In genomic region chr1:192998536-192998935, GRCh38 we compare ENCODE assay signal across 12 cellular contexts.
DNase-seq lines count a peak whose midpoint lies in the region; ATAC-seq, FAIRE-seq and TF ChIP-seq lines count a peak whose summit lies in the region.
"Had no signal": no experiment of that assay in that cellular context is flagged by ENCODE, and none has a peak within 500 bp of the region (broad histone marks: within the 10 kb centered on the region; RNA-seq: fewer than 3 reads in every experiment).

No MANE protein-coding gene starts in this region.

- H3K4me3 ChIP-seq in SK-N-SH (ENCODE audit: low read depth in 2 of 2, low read length in 1 of 2), result no peak overlapping the region
- no peak overlapping the region for H3K4me3 ChIP-seq in NB4 (ENCODE audit: low read depth, low read length)
- no peak overlapping the region for H3K4me3 ChIP-seq in endothelial cell of umbilical vein (replicated peaks in 1 of 3; ENCODE audit: insufficient read depth in 1 of 3, low read depth in 1 of 3, low read length in 3 of 3)
- no peak overlapping the region for H3K4me3 ChIP-seq in spleen

- no peak for TF ChIP-seq RAD21 in SK-N-SH (IDR thresholded peaks at IDR 0.05; ENCODE audit: low read length)

- no peak for TF ChIP-seq EP300 in SK-N-SH (IDR thresholded peaks at IDR 0.05; ENCODE audit: borderline replicate concordance in 1 of 2, low read depth in 1 of 2, low read length in 1 of 2)

- H3K9ac ChIP-seq in SK-N-SH (no peak overlapping the region), endothelial cell of umbilical vein (replicated peaks; ENCODE audit: extremely low read depth, insufficient read depth, low read length) (no peak overlapping the region)

- TF ChIP-seq POLR2A in NB4 (IDR thresholded peaks at IDR 0.05; ENCODE audit: extremely low read depth, insufficient read length), result no peak
- TF ChIP-seq POLR2A in endothelial cell of umbilical vein (IDR thresholded peaks at IDR 0.05; ENCODE audit: low read depth, low read length), result no peak
- no peak for TF ChIP-seq POLR2A in spleen (IDR thresholded peaks at IDR 0.05)

- intact Hi-C loops in endothelial cell of umbilical vein (cut with micrococcal nuclease), result no loop called here
- intact Hi-C loops in spleen (cut with DNase I; ENCODE audit: low total_unique reads), result no loop called here

- H3K9me1 ChIP-seq in endothelial cell of umbilical vein (replicated peaks; ENCODE audit: control insufficient read depth, extremely low read depth, insufficient read depth, low read length), result no peaks in the 10 kb centered on the region

- H2AFZ ChIP-seq in SK-N-SH (ENCODE audit: low read depth) (no peak overlapping the region), endothelial cell of umbilical vein (ENCODE audit: low read depth, low read length) (no peak overlapping the region)

- CTCF ChIA-PET in SK-N-SH (lab: Yijun Ruan, JAX), result interaction anchor here (0.7 to 1.3 kb wide), 3 partner anchors 9 to 192 kb away, joined by 3 to 4 read pairs (median 3); no protein-coding TSS in a partner anchor
- CTCF ChIA-PET in endothelial cell of umbilical vein (lab: Charles Lee), result no interaction called here

- ATAC-seq in SK-N-SH treated with all-trans-retinoic acid at 6 μM for 48 hours, result no peak
- ATAC-seq in GM19452 (IDR thresholded peaks at IDR 0.05; ENCODE audit: unreplicated experiment), result no peak
- ATAC-seq in HG03108 (IDR thresholded peaks at IDR 0.05; ENCODE audit: unreplicated experiment), result no peak
- ATAC-seq: activated CD8-positive, alpha-beta memory T cell treated with anti-CD3 and anti-CD28 coated beads, Interleukin-2, amount 10 ng/mL, durations not matched to agents 7 days and 5 days had no signal

- H3K4me1 ChIP-seq in SK-N-SH (ENCODE audit: control insufficient read depth in 1 of 2, insufficient read depth in 2 of 2, low read depth in 1 of 2, low read length in 1 of 2) (no peaks in the 10 kb centered on the region), endothelial cell of umbilical vein (ENCODE audit: control insufficient read depth, extremely low read depth, insufficient read depth, low read length) (no peaks in the 10 kb centered on the region), spleen (no peaks in the 10 kb centered on the region)

- no peaks in the 10 kb centered on the region for H3F3A ChIP-seq in SK-N-SH (replicated peaks; ENCODE audit: insufficient read depth)

- H3K4me2 ChIP-seq in SK-N-SH, result no peak overlapping the region
- no peak overlapping the region for H3K4me2 ChIP-seq in endothelial cell of umbilical vein (ENCODE audit: insufficient read depth, low read length)

- DNase-seq in SK-N-SH, result no peak
- no peak for DNase-seq in NB4 (ENCODE audit: low read depth)
- DNase-seq in endothelial cell of umbilical vein (ENCODE audit: low read depth, low spot score), result no peak
- no peak for DNase-seq in spleen
- DNase-seq in DMS153 treated with DMSO at 0.1 percent for 48 hours (lab: John Stamatoyannopoulos, UW; ENCODE audit: unreplicated experiment), result no peak
- DNase-seq: activated CD8-positive, alpha-beta memory T cell treated with anti-CD3 and anti-CD28 coated beads, Interleukin-2, amount 10 ng/mL, durations not matched to agents 7 days and 5 days; NCI-H446; posterior cingulate gyrus; substantia nigra had no signal

- no peaks in the 10 kb centered on the region for H3K27me3 ChIP-seq in SK-N-SH (ENCODE audit: insufficient read depth)
- no peaks in the 10 kb centered on the region for H3K27me3 ChIP-seq in endothelial cell of umbilical vein (ENCODE audit: control insufficient read depth in 2 of 2, insufficient read depth in 2 of 2, low read length in 2 of 2)
- H3K27me3 ChIP-seq in spleen (replicated peaks in 1 of 7), result no peaks in the 10 kb centered on the region

- TF ChIP-seq CTCF in SK-N-SH (IDR thresholded peaks at IDR 0.05), result peak; percentile 42
- peak; percentile 24 for TF ChIP-seq CTCF in NB4 (IDR thresholded peaks at IDR 0.05; ENCODE audit: low read depth, low read length)
- TF ChIP-seq CTCF in endothelial cell of umbilical vein (IDR thresholded peaks at IDR 0.05; ENCODE audit: extremely low read depth in 1 of 2, insufficient read depth in 1 of 2, low read depth in 1 of 2, low read length in 2 of 2), result peak; percentile 2 to 22
- TF ChIP-seq CTCF in spleen (IDR thresholded peaks at IDR 0.05 in 8 of 11, conservative IDR thresholded peaks at IDR 0.05 in 3 of 11), result peak in 9 of 11 experiments; percentile 8 to 66 (median 38)

- dilution Hi-C loops in endothelial cell of umbilical vein (cut with MboI; ENCODE audit: extremely low pct_ligation_motif_present, low sequenced_read_pairs), result no loop called here

- H3K79me2 ChIP-seq in SK-N-SH (ENCODE audit: insufficient read depth) (no peaks in the 10 kb centered on the region), endothelial cell of umbilical vein (ENCODE audit: control insufficient read depth, insufficient read depth, low read length) (no peaks in the 10 kb centered on the region)

- H3K36me3 ChIP-seq in SK-N-SH (replicated peaks in 1 of 2; ENCODE audit: control insufficient read depth in 1 of 2, insufficient read depth in 2 of 2, low read length in 1 of 2) (peaks cover 3 to 23% of the 10 kb centered on the region in 2 experiments), endothelial cell of umbilical vein (ENCODE audit: control insufficient read depth in 2 of 2, extremely low read depth in 1 of 2, insufficient read depth in 2 of 2, low read length in 2 of 2) (peaks cover 0 to 2% of the 10 kb centered on the region in 2 experiments), spleen (peaks cover 0 to 46% (median 12%) of the 10 kb centered on the region in 6 donors)

- H3K9me3 ChIP-seq in SK-N-SH (no peaks in the 10 kb centered on the region), endothelial cell of umbilical vein (replicated peaks; ENCODE audit: control insufficient read depth, insufficient read depth, low read length) (no peaks in the 10 kb centered on the region), spleen (peaks cover 0 to 9% (median 5%) of the 10 kb centered on the region in 8 donors)

- no TSS peak for BruUV-seq in endothelial cell of umbilical vein (replicated peaks; lab: Mats Ljungman, UMichigan)

- no peak overlapping the region for H3K27ac ChIP-seq in SK-N-SH (ENCODE audit: low read depth in 2 of 2, low read length in 1 of 2)
- no peak overlapping the region for H3K27ac ChIP-seq in endothelial cell of umbilical vein (ENCODE audit: insufficient read depth, low read depth, low read length)
- H3K27ac ChIP-seq in spleen, result peak overlapping the region in 2 of 8 donors; percentile 23 to 48

- H4K20me1 ChIP-seq in SK-N-SH (ENCODE audit: insufficient read depth), result no peaks in the 10 kb centered on the region
- no peaks in the 10 kb centered on the region for H4K20me1 ChIP-seq in endothelial cell of umbilical vein (replicated peaks; ENCODE audit: control insufficient read depth, extremely low read depth, insufficient read depth, low read length)

- no peak for FAIRE-seq in endothelial cell of umbilical vein (lab: Jason Lieb, UNC)

- whole genome bisulfite sequencing in SK-N-SH (ENCODE audit: low lambda C conversion rate), result 100% methylated on average over 1 of the region's 1 CpG
- WGBS in spleen, 5 donors, result 92 to 100% (median 100%) methylated on average over 1 of the region's 1 CpG

- H3K9me2 ChIP-seq in SK-N-SH, result no peaks in the 10 kb centered on the region

- POLR2A ChIA-PET in SK-N-SH (lab: Yijun Ruan, JAX) (no interaction called here), endothelial cell of umbilical vein (lab: Charles Lee) (no interaction called here)

TF ChIP-seq in SK-N-SH, 30 proteins besides CTCF, POLR2A, EP300 and RAD21 (continues in another document):
- TF ChIP-seq FOSL2 (IDR thresholded peaks at IDR 0.05; ENCODE audit: borderline replicate concordance, low read depth) (no peak), POLR2AphosphoS5 (IDR thresholded peaks at IDR 0.05; ENCODE audit: low read depth, low read length) (no peak), TCF12 (IDR thresholded peaks at IDR 0.05) (no peak), CHD2 (IDR thresholded peaks at IDR 0.05; ENCODE audit: low read length, partially characterized antibody) (no peak), NFIC (IDR thresholded peaks at IDR 0.05; ENCODE audit: borderline replicate concordance) (no peak), MXI1 (IDR thresholded peaks at IDR 0.05; ENCODE audit: low read depth, low read length) (no peak), YY1 (IDR thresholded peaks at IDR 0.05; ENCODE audit: low read depth) (no peak)

TF ChIP-seq in SK-N-SH treated with all-trans-retinoic acid at 6 μM for 48 hours, 23 proteins besides CTCF, POLR2A, EP300 and RAD21 (continues in another document):
- no peak for TF ChIP-seq GLIS3 (CRISPR knock-in tag; IDR thresholded peaks at IDR 0.05)
- no peak for TF ChIP-seq ZC3H10 (CRISPR knock-in tag; IDR thresholded peaks at IDR 0.05)
- TF ChIP-seq, protein P1, sequence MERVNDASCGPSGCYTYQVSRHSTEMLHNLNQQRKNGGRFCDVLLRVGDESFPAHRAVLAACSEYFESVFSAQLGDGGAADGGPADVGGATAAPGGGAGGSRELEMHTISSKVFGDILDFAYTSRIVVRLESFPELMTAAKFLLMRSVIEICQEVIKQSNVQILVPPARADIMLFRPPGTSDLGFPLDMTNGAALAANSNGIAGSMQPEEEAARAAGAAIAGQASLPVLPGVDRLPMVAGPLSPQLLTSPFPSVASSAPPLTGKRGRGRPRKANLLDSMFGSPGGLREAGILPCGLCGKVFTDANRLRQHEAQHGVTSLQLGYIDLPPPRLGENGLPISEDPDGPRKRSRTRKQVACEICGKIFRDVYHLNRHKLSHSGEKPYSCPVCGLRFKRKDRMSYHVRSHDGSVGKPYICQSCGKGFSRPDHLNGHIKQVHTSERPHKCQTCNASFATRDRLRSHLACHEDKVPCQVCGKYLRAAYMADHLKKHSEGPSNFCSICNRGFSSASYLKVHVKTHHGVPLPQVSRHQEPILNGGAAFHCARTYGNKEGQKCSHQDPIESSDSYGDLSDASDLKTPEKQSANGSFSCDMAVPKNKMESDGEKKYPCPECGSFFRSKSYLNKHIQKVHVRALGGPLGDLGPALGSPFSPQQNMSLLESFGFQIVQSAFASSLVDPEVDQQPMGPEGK (CRISPR knock-in tag; IDR thresholded peaks at IDR 0.05; ENCODE audit: borderline replicate concordance), result no peak

TF ChIP-seq in endothelial cell of umbilical vein, 7 proteins besides CTCF, POLR2A, EP300 and RAD21:
- TF ChIP-seq FOS (IDR thresholded peaks at IDR 0.05; ENCODE audit: borderline replicate concordance, insufficient read depth, low read length) (no peak), JUN (IDR thresholded peaks at IDR 0.05; ENCODE audit: borderline replicate concordance, insufficient read depth, insufficient read length, low read depth) (no peak), MYC (IDR thresholded peaks at IDR 0.05; ENCODE audit: low read depth, low read length) (no peak), GATA2 (IDR thresholded peaks at IDR 0.05; ENCODE audit: insufficient read depth, insufficient read length, low read depth, low read length) (no peak), POLR2AphosphoS5 (IDR thresholded peaks at IDR 0.05; ENCODE audit: insufficient read depth, low read depth, low read length) (no peak), EZH2 (IDR thresholded peaks at IDR 0.05; ENCODE audit: borderline replicate concordance, low read depth, low read length, severe bottlenecking) (no peak)
- TF ChIP-seq, protein P2, sequence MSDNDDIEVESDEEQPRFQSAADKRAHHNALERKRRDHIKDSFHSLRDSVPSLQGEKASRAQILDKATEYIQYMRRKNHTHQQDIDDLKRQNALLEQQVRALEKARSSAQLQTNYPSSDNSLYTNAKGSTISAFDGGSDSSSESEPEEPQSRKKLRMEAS (IDR thresholded peaks at IDR 0.05; ENCODE audit: insufficient read depth, insufficient read length), result no peak
